In genomic region chr7:103480771-103481170, GRCh38 we compare ENCODE assay signal across 3 cellular contexts.
"Had no signal": no experiment of that assay in that cellular context is flagged by ENCODE, and none has a peak within 500 bp of the region (broad histone marks: within the 10 kb centered on the region; RNA-seq: fewer than 3 reads in every experiment).

No MANE protein-coding gene starts in this region.

- H3K4me3 ChIP-seq: GM12878 had no signal

- DNase-seq: GDM1, GF-D8 had no signal
